8 cellular contexts compared by ENCODE assay signal in the genomic region with DNA sequence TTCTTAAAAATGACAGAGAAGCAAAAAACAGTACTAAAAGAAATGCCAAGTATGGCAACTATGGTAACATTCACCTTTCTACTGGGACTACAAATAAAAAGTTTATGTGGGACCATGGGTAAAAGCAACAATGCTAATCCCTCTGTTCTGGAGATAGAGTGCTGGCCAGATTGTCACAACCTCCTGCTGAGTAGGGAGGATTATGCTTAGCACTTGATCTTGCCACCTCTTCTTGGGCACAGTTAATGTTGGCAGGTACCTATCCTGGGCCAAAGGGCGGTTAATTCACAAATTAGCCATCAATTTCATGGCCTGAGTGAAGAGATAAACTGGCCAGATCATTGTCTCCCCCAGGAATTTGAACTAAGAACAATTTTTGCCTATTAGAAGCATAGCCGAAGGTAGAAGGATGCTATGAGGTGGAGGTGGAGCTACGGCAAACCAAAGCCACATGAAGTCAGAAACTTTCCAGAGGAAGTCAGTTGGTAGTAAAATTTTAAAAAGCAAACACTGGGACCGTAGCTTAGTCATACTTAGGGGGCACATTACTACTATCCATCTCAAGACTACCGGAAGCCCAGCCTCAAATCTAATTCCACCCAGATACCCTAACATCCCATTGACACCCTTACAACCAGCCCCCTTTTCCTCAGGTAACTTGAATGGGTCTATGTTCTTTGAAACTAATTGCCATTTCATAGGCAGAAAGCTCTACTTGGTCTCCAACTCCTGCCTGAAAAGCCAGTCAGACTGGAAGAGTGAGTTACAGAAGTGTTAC. TPM values are rescaled to one million over a fixed set of nuclear protein-coding genes. Genes with fewer than 3 reads are reported as not detected.
DNase-seq lines count a peak whose midpoint lies in the region; ATAC-seq and TF ChIP-seq lines count a peak whose summit lies in the region.

No MANE protein-coding gene starts in this region.

- no peak overlapping the region for H3K4me3 ChIP-seq in DND-41 (ENCODE audit: low read depth in 1 of 2, low read length in 2 of 2)
- no peak overlapping the region for H3K4me3 ChIP-seq in psoas muscle
- no peak overlapping the region for H3K4me3 ChIP-seq in ovary

- H3K36me3 Mint-ChIP-seq in HFFc6 (ENCODE audit: low read depth) (peaks cover 9% of the 10 kb centered on the region; the same call in 1 of the 2 replicates), type B pancreatic cell (peaks cover 14% of the 10 kb centered on the region)

- intact Hi-C loops in psoas muscle (cut with DNase I): loop anchor here (5.0 kb wide), 2 partner anchors 94 to 99 kb away; a partner anchor contains a TSS
- intact Hi-C loops in ovary (cut with DNase I): no loop called here

- TF ChIP-seq CTCF in DND-41 (IDR thresholded peaks at IDR 0.05; ENCODE audit: borderline replicate concordance, extremely low read depth, low read length, poor library complexity, severe bottlenecking) (no peak), HFFc6 (IDR thresholded peaks at IDR 0.05) (no peak), type B pancreatic cell (conservative IDR thresholded peaks at IDR 0.05) (no peak), psoas muscle (IDR thresholded peaks at IDR 0.05) (no peak), ovary (IDR thresholded peaks at IDR 0.05) (no peak)

- H3K9me3 Mint-ChIP-seq in HFFc6 (no peaks in the 10 kb centered on the region), type B pancreatic cell (peaks cover 4% of the 10 kb centered on the region)

- no peak for TF ChIP-seq EP300 in ovary (IDR thresholded peaks at IDR 0.05)

- H3K79me2 ChIP-seq in DND-41 (ENCODE audit: insufficient read depth, low read length): peaks cover 51% of the 10 kb centered on the region

- DNase-seq in DND-41 (no peak), HFFc6 (no peak), islet precursor cell (peak; percentile 66), type B pancreatic cell (ENCODE audit: extremely low spot score, unreplicated experiment) (no peak), psoas muscle (no peak), ovary (no peak)
- peak; percentile 25 for DNase-seq in activated CD4-positive, alpha-beta T cell treated with anti-CD3 and anti-CD28 coated beads, Interleukin-2, amount 50 U/mL, for 1 hour

- ATAC-seq in DND-41 (ENCODE audit: insufficient read depth, low read depth) (no peak), HG02588 (IDR thresholded peaks at IDR 0.05; ENCODE audit: unreplicated experiment) (no peak), psoas muscle (no peak)

- no peak overlapping the region for H3K9ac ChIP-seq in DND-41 (ENCODE audit: low read depth, low read length)

- no peak overlapping the region for H2AFZ ChIP-seq in DND-41 (ENCODE audit: low read depth, low read length)

- H4K20me1 ChIP-seq in DND-41 (ENCODE audit: insufficient read depth, low read length): no peaks in the 10 kb centered on the region

- H3K4me1 ChIP-seq in DND-41 (ENCODE audit: insufficient read depth, low read length): peaks cover 36% of the 10 kb centered on the region
- H3K4me1 ChIP-seq in psoas muscle: peaks cover 18% of the 10 kb centered on the region
- peaks cover 3% of the 10 kb centered on the region for H3K4me1 ChIP-seq in ovary (ENCODE audit: insufficient read depth)

- peaks cover 1% of the 10 kb centered on the region; the same call in 1 of the 2 replicates for H3K27me3 Mint-ChIP-seq in HFFc6 (ENCODE audit: insufficient read depth)
- H3K27me3 Mint-ChIP-seq in type B pancreatic cell: peaks cover 3% of the 10 kb centered on the region

- 69 to 86% (median 80%) methylated on average over 5 of the region's 5 CpGs for WGBS in psoas muscle, 3 donors
- 74 to 86% (median 76%) methylated on average over 5 of the region's 5 CpGs for WGBS in ovary, 3 donors

- no peaks in the 10 kb centered on the region for H3K9me3 ChIP-seq in DND-41 (ENCODE audit: insufficient read depth, low read length, severe bottlenecking)
- H3K9me3 ChIP-seq in psoas muscle: no peaks in the 10 kb centered on the region
- H3K9me3 ChIP-seq in ovary: no peaks in the 10 kb centered on the region

- H3K4me1 Mint-ChIP-seq in HFFc6 (ENCODE audit: low read depth) (peaks cover 55% of the 10 kb centered on the region), type B pancreatic cell (ENCODE audit: unreplicated experiment) (peaks cover 29% of the 10 kb centered on the region)

- H3K27ac ChIP-seq in DND-41 (ENCODE audit: low read length) (no peak overlapping the region), psoas muscle (no peak overlapping the region), ovary (no peak overlapping the region)

- H3K4me3 Mint-ChIP-seq in HFFc6: peak overlapping the region; percentile 21
- peak overlapping the region; percentile 85 for H3K4me3 Mint-ChIP-seq in type B pancreatic cell

- H3K27me3 ChIP-seq in DND-41 (ENCODE audit: insufficient read depth, low read length, poor library complexity) (no peaks in the 10 kb centered on the region), psoas muscle (ENCODE audit: insufficient read depth in 3 of 3, low read length in 2 of 3) (no peaks in the 10 kb centered on the region), ovary (no peaks in the 10 kb centered on the region)

- TF ChIP-seq POLR2A in ovary (IDR thresholded peaks at IDR 0.05): no peak

- peak overlapping the region; percentile 69 for H3K27ac Mint-ChIP-seq in HFFc6
- peak overlapping the region; percentile 96 for H3K27ac Mint-ChIP-seq in type B pancreatic cell

- H3K4me2 ChIP-seq in DND-41 (ENCODE audit: insufficient read depth, low read length): peak overlapping the region; percentile 96; the same call in 1 of the 2 replicates

- H3K36me3 ChIP-seq in DND-41 (ENCODE audit: insufficient read depth, low read length) (peaks cover 25% of the 10 kb centered on the region), psoas muscle (ENCODE audit: insufficient read depth in 1 of 2, low read depth in 1 of 2) (peaks cover 3 to 29% of the 10 kb centered on the region in 2 donors), ovary (no peaks in the 10 kb centered on the region)

RNA-seq across cellular contexts. Expression of a gene that starts 2.7 kb away (rescaled TPM):
- total RNA-seq in HFFc6 (2021; fragmentation: NEBNext Ultra II Directional; extraction: Animal tissue kit (Norgen Biotek cat#: 25700)): 1 to 10 TPM; 4.4 to 5.2 (median 4.7) TPM
- total RNA-seq in type B pancreatic cell (ENCODE audit: low replicate concordance) (12.4 and 12.6 TPM in 2 replicates), psoas muscle (1 to 10 TPM; 6.7 to 8.5 (median 7.4) TPM), ovary (10 to 100 TPM in 4 of 7 donors, 1 to 10 TPM in 3; 6.3 to 15.3 (median 10.9) TPM)
- polyA plus RNA-seq in psoas muscle (10 to 100 TPM in 1 of 3 donors, 1 to 10 TPM in 2; 6.0 to 15.7 (median 8.0) TPM), ovary (1 to 10 TPM; 6.9 to 7.3 TPM)

Comparison
In these comparisons a context has a peak if more than half of its experiments do, and no peak if none do; other contexts are left out.
1. DNase-seq: peak in activated CD4-positive, alpha-beta T cell treated with anti-CD3 and anti-CD28 coated beads, Interleukin-2, amount 50 U/mL, for 1 hour (single experiment) and islet precursor cell (single experiment); none in DND-41 (single experiment), HFFc6 (single experiment), type B pancreatic cell (single experiment), psoas muscle (0 of 2) and ovary (0 of 5).
2. intact Hi-C loops: an anchor here in psoas muscle (5.0 kb wide); none called in ovary.